ENCODE assay signal across 9 cellular contexts in the genomic region with DNA sequence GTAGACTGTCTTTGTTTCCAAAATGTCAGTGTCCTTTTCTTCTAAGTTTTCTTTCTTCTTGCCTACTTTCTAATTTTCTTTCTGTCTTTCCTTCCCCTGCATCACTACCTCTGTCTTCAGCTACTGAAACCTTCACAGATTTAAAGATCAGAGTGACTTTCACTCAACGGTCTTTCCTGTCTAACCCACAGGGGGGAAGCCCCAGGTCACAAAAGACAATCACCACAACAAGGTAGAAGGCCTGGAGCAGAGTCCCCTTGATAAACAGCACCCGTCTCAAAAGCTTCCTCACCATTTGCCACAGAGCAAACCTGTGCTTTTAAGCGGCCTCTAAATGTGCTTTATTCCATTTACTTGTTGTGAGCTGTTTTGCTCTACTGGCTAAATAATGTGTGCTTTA.
DNase-seq lines count a peak whose midpoint lies in the region; ATAC-seq and TF ChIP-seq lines count a peak whose summit lies in the region.
"Had no signal": no experiment of that assay in that cellular context is flagged by ENCODE, and none has a peak within 500 bp of the region (broad histone marks: within the 10 kb centered on the region; RNA-seq: fewer than 3 reads in every experiment).

No MANE protein-coding gene starts in this region.

- H3K36me3 Mint-ChIP-seq in IgD-negative memory B cell: no peaks in the 10 kb centered on the region
- H3K36me3 Mint-ChIP-seq in activated naive CD8-positive, alpha-beta T cell: peaks cover 2% of the 10 kb centered on the region
- no peaks in the 10 kb centered on the region for H3K36me3 Mint-ChIP-seq in progenitor cell of endocrine pancreas (ENCODE audit: insufficient read depth)
- no peaks in the 10 kb centered on the region for H3K36me3 Mint-ChIP-seq in mesothelial cell of epicardium

- WGBS in GM23248 (ENCODE audit: low coverage in 1 of 2, low lambda C conversion rate in 2 of 2, missing lambda C conversion rate in 2 of 2), 2 experiments: 14 to 17% methylated on average over 3 of the region's 3 CpGs

- peak overlapping the region; percentile 0 to 76 (median 30) for H3K4me3 Mint-ChIP-seq in IgD-negative memory B cell
- H3K4me3 Mint-ChIP-seq in activated naive CD8-positive, alpha-beta T cell: peak overlapping the region; percentile 56
- H3K4me3 Mint-ChIP-seq in progenitor cell of endocrine pancreas (ENCODE audit: low read depth): no peak overlapping the region
- no peak overlapping the region for H3K4me3 Mint-ChIP-seq in mesothelial cell of epicardium

- no peak overlapping the region for H2AFZ ChIP-seq in GM23248

- H3K9ac ChIP-seq in GM23248: no peak overlapping the region

- no peaks in the 10 kb centered on the region for H3K27me3 Mint-ChIP-seq in IgD-negative memory B cell
- H3K27me3 Mint-ChIP-seq in activated naive CD8-positive, alpha-beta T cell: no peaks in the 10 kb centered on the region
- no peaks in the 10 kb centered on the region for H3K27me3 Mint-ChIP-seq in progenitor cell of endocrine pancreas
- H3K27me3 Mint-ChIP-seq in mesothelial cell of epicardium (ENCODE audit: low read depth): no peaks in the 10 kb centered on the region

- H3K4me3 ChIP-seq in GM23248: no peak overlapping the region
- H3K4me3 ChIP-seq: cardiac muscle cell had no signal

- no peaks in the 10 kb centered on the region for H3F3A ChIP-seq in GM23248 (ENCODE audit: insufficient read depth)

- in situ Hi-C loops in GM23248 (cut with MboI): no loop called here

- no peaks in the 10 kb centered on the region for H3K4me1 ChIP-seq in GM23248 (ENCODE audit: insufficient read depth)

- peak; percentile 95 for ATAC-seq in GM21390 (IDR thresholded peaks at IDR 0.05; ENCODE audit: unreplicated experiment)

- H4K20me1 ChIP-seq in GM23248 (ENCODE audit: insufficient read depth): no peaks in the 10 kb centered on the region

- TF ChIP-seq CTCF in GM10266 (IDR thresholded peaks at IDR 0.05; ENCODE audit: control insufficient read depth, insufficient read depth, low read depth, missing control alignments) (no peak), progenitor cell of endocrine pancreas (IDR thresholded peaks at IDR 0.05; ENCODE audit: unreplicated experiment) (no peak), mesothelial cell of epicardium (IDR thresholded peaks at IDR 0.05; ENCODE audit: unreplicated experiment) (no peak)

- H3K27ac Mint-ChIP-seq in IgD-negative memory B cell: peak overlapping the region; percentile 6 to 76 (median 42)
- H3K27ac Mint-ChIP-seq in activated naive CD8-positive, alpha-beta T cell: peak overlapping the region; percentile 64
- no peak overlapping the region for H3K27ac Mint-ChIP-seq in progenitor cell of endocrine pancreas
- H3K27ac Mint-ChIP-seq in mesothelial cell of epicardium: no peak overlapping the region

- H3K9me3 Mint-ChIP-seq in IgD-negative memory B cell: peaks cover 0 to 2% (median 0%) of the 10 kb centered on the region in 3 donors
- H3K9me3 Mint-ChIP-seq in activated naive CD8-positive, alpha-beta T cell (ENCODE audit: low read depth): peaks cover 3% of the 10 kb centered on the region
- no peaks in the 10 kb centered on the region for H3K9me3 Mint-ChIP-seq in progenitor cell of endocrine pancreas (ENCODE audit: low read depth)
- H3K9me3 Mint-ChIP-seq in mesothelial cell of epicardium: peaks cover 5% of the 10 kb centered on the region

- no peaks in the 10 kb centered on the region for H3K9me2 ChIP-seq in GM23248 (ENCODE audit: insufficient read depth)

- no peak overlapping the region for H3K27ac ChIP-seq in GM23248
- H3K27ac ChIP-seq: cardiac muscle cell had no signal

- no peak overlapping the region for H3K4me2 ChIP-seq in GM23248 (ENCODE audit: unreplicated experiment)

- peak; percentile 31 for DNase-seq in GM10266 (ENCODE audit: extremely low spot score)
- DNase-seq in GM23248: no peak
- no peak for DNase-seq in progenitor cell of endocrine pancreas (ENCODE audit: low spot score, unreplicated experiment)
- no peak for DNase-seq in NK-92 (lab: John Stamatoyannopoulos, UW; ENCODE audit: unreplicated experiment)
- no peak for DNase-seq in mesothelial cell of epicardium (ENCODE audit: low spot score in 2 of 2, unreplicated experiment in 2 of 2)

- no peaks in the 10 kb centered on the region for H3K79me2 ChIP-seq in GM23248 (ENCODE audit: insufficient read depth)

- H3K27me3 ChIP-seq in GM23248 (replicated peaks; ENCODE audit: insufficient read depth): no peaks in the 10 kb centered on the region
- H3K27me3 ChIP-seq: cardiac muscle cell had no signal

- H3K9me3 ChIP-seq in GM23248 (ENCODE audit: low read depth): no peaks in the 10 kb centered on the region

- no peaks in the 10 kb centered on the region for H3K36me3 ChIP-seq in GM23248 (ENCODE audit: low read depth)
- H3K36me3 ChIP-seq: cardiac muscle cell had no signal

- H3K4me1 Mint-ChIP-seq in IgD-negative memory B cell (peaks cover 28 to 32% (median 28%) of the 10 kb centered on the region in 3 donors), progenitor cell of endocrine pancreas (ENCODE audit: low read depth) (peaks cover 8% of the 10 kb centered on the region), mesothelial cell of epicardium (peaks cover 21% of the 10 kb centered on the region)
- peaks cover 62% of the 10 kb centered on the region for H3K4me1 Mint-ChIP-seq in activated naive CD8-positive, alpha-beta T cell (ENCODE audit: low read depth)

Comparison
In these comparisons a context has a peak if more than half of its experiments do, and no peak if none do; other contexts are left out.
1. H3K27ac Mint-ChIP-seq: peak in IgD-negative memory B cell (3 of 3) and activated naive CD8-positive, alpha-beta T cell (single experiment); none in progenitor cell of endocrine pancreas (single experiment) and mesothelial cell of epicardium (single experiment).
2. H3K4me3 Mint-ChIP-seq: peak in IgD-negative memory B cell (4 of 4) and activated naive CD8-positive, alpha-beta T cell (single experiment); none in progenitor cell of endocrine pancreas (single experiment) and mesothelial cell of epicardium (single experiment).